Comparison of ENCODE assay signal across 8 cellular contexts in the genomic region with DNA sequence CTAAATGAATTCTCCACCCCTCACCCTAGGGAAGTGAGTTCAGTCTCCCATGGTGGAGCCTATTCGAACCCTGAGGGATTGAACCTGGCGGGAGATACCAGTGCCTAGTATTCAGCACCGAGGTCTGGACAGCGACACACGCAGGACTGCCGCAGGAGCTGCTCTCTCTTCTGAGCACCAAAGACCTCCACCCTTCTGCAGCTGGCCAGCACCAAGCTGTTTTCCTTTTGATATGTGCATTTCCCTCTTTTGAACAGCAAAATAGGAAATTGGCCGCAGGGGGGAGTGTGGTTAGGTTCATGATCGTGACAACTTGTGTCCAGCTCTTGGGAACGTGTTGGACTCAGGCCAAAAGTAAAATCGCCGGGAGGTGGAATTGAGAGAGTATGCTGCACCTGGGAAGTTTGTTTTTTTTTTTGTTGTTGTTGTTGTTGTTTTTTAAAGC. TPM values are rescaled to one million over a fixed set of nuclear protein-coding genes. Genes with fewer than 3 reads are reported as not detected.
DNase-seq lines count a peak whose midpoint lies in the region; ATAC-seq, FAIRE-seq and TF ChIP-seq lines count a peak whose summit lies in the region.

No MANE protein-coding gene starts in this region.

- peaks cover 0 to 7% (median 7%) of the 10 kb centered on the region in 4 donors for H3K4me1 Mint-ChIP-seq in CD4-positive, CD25-positive, alpha-beta regulatory T cell
- peaks cover 15% of the 10 kb centered on the region for H3K4me1 Mint-ChIP-seq in astrocyte (ENCODE audit: low read depth, unreplicated experiment)

- H3K36me3 ChIP-seq in CD4-positive, CD25-positive, alpha-beta regulatory T cell (ENCODE audit: control insufficient read depth, insufficient read depth, low read length) = no peaks in the 10 kb centered on the region
- H3K36me3 ChIP-seq in HUES64 (ENCODE audit: insufficient read depth, low read length) = no peaks in the 10 kb centered on the region
- H3K36me3 ChIP-seq in astrocyte (ENCODE audit: insufficient read depth, low read length) = no peaks in the 10 kb centered on the region
- H3K36me3 ChIP-seq in effector memory CD4-positive, alpha-beta T cell (ENCODE audit: control insufficient read depth, insufficient read depth, low read length) = no peaks in the 10 kb centered on the region

- peak in 2 of 3 donors; percentile 22 to 33 for DNase-seq in CD4-positive, CD25-positive, alpha-beta regulatory T cell
- peak; percentile 76 for DNase-seq in RPMI7951 (ENCODE audit: low read depth)
- peak; percentile 70 for DNase-seq in astrocyte (ENCODE audit: low read depth)
- peak; percentile 78 for DNase-seq in iPS DF 4.7 (ENCODE audit: extremely low read depth, low spot score)
- DNase-seq in stimulated activated CD4-positive, alpha-beta T cell treated with anti-CD3 and anti-CD28 coated beads, Interleukin-12 subunit alpha, Interleukin-12 subunit beta, amount 100 ng/mL, for 4 hours = peak; percentile 25
- no peak for DNase-seq in effector memory CD4-positive, alpha-beta T cell

- H3K4me3 Mint-ChIP-seq in CD4-positive, CD25-positive, alpha-beta regulatory T cell = no peak overlapping the region
- H3K4me3 Mint-ChIP-seq in astrocyte (ENCODE audit: unreplicated experiment) = no peak overlapping the region

- H3K27ac ChIP-seq in CD4-positive, CD25-positive, alpha-beta regulatory T cell (ENCODE audit: insufficient read depth, low read length, poor library complexity, severe bottlenecking) = no peak overlapping the region
- H3K27ac ChIP-seq in HUES64 (ENCODE audit: low read depth, low read length) (no peak overlapping the region), astrocyte (ENCODE audit: low read depth, low read length) (no peak overlapping the region)
- no peak overlapping the region for H3K27ac ChIP-seq in effector memory CD4-positive, alpha-beta T cell (ENCODE audit: insufficient read depth, low read length, poor library complexity, severe bottlenecking)

- no peak for TF ChIP-seq CTCF in astrocyte (IDR thresholded peaks at IDR 0.05; ENCODE audit: insufficient read depth, low read depth, low read length)

- H3K9me3 Mint-ChIP-seq in CD4-positive, CD25-positive, alpha-beta regulatory T cell = peaks cover 0 to 8% (median 2%) of the 10 kb centered on the region in 7 donors
- no peaks in the 10 kb centered on the region for H3K9me3 Mint-ChIP-seq in astrocyte (ENCODE audit: unreplicated experiment)

- 2% methylated on average over 11 of the region's 11 CpGs for WGBS in HUES64

- H3K36me3 Mint-ChIP-seq in CD4-positive, CD25-positive, alpha-beta regulatory T cell = no peaks in the 10 kb centered on the region
- no peaks in the 10 kb centered on the region for H3K36me3 Mint-ChIP-seq in astrocyte (ENCODE audit: low read depth, unreplicated experiment)

- H3K27me3 ChIP-seq in CD4-positive, CD25-positive, alpha-beta regulatory T cell (ENCODE audit: control insufficient read depth, insufficient read depth, low read length) = peaks cover 50% of the 10 kb centered on the region
- H3K27me3 ChIP-seq in HUES64 (ENCODE audit: insufficient read depth, low read length) (peaks cover 66% of the 10 kb centered on the region), astrocyte (ENCODE audit: insufficient read depth, low read length) (peaks cover 31% of the 10 kb centered on the region)
- peaks cover 39% of the 10 kb centered on the region for H3K27me3 ChIP-seq in effector memory CD4-positive, alpha-beta T cell (replicated peaks; ENCODE audit: control insufficient read depth, insufficient read depth, low read length, poor library complexity, severe bottlenecking)

- H3K9ac ChIP-seq in HUES64 (ENCODE audit: low read depth, low read length) (no peak overlapping the region), astrocyte (ENCODE audit: low read length) (no peak overlapping the region)

- H3K27ac Mint-ChIP-seq in CD4-positive, CD25-positive, alpha-beta regulatory T cell = no peak overlapping the region
- H3K27ac Mint-ChIP-seq in astrocyte (ENCODE audit: unreplicated experiment) = no peak overlapping the region

- no peak for ATAC-seq in CD4-positive, CD25-positive, alpha-beta regulatory T cell (ENCODE audit: low read depth in 2 of 2)
- peak; percentile 74 for ATAC-seq in GM19455 (IDR thresholded peaks at IDR 0.05; ENCODE audit: unreplicated experiment)

- H4K20me1 ChIP-seq in astrocyte (ENCODE audit: insufficient read depth, low read length) = no peaks in the 10 kb centered on the region

- no peak overlapping the region for H3K4me3 ChIP-seq in CD4-positive, CD25-positive, alpha-beta regulatory T cell (ENCODE audit: low read depth, low read length)
- H3K4me3 ChIP-seq in HUES64 (ENCODE audit: low read length) (peak overlapping the region; percentile 39), astrocyte (ENCODE audit: insufficient read depth, low read depth, low read length) (no peak overlapping the region)
- H3K4me3 ChIP-seq in effector memory CD4-positive, alpha-beta T cell (ENCODE audit: insufficient read depth, low read depth, low read length, poor library complexity, severe bottlenecking) = no peak overlapping the region

- no peak overlapping the region for H2AFZ ChIP-seq in astrocyte (ENCODE audit: low read depth, low read length)

- H3K27me3 Mint-ChIP-seq in CD4-positive, CD25-positive, alpha-beta regulatory T cell = peaks cover 83% of the 10 kb centered on the region
- peaks cover 59% of the 10 kb centered on the region for H3K27me3 Mint-ChIP-seq in astrocyte (ENCODE audit: low read depth, unreplicated experiment)

- FAIRE-seq in astrocyte (lab: Jason Lieb, UNC) = peak; percentile 93

- no peaks in the 10 kb centered on the region for H3K9me3 ChIP-seq in CD4-positive, CD25-positive, alpha-beta regulatory T cell (ENCODE audit: control insufficient read depth in 2 of 2, low read length in 2 of 2)
- H3K9me3 ChIP-seq in HUES64 (ENCODE audit: insufficient read depth, low read depth, low read length) = no peaks in the 10 kb centered on the region
- H3K9me3 ChIP-seq in astrocyte (ENCODE audit: insufficient read depth, low read depth, low read length) = no peaks in the 10 kb centered on the region
- H3K9me3 ChIP-seq in effector memory CD4-positive, alpha-beta T cell (ENCODE audit: control insufficient read depth, low read length) = no peaks in the 10 kb centered on the region

- H3K4me2 ChIP-seq in astrocyte (ENCODE audit: low read length) = peak overlapping the region; percentile 61

- H3K79me2 ChIP-seq in astrocyte (ENCODE audit: insufficient read depth, low read length) = no peaks in the 10 kb centered on the region

- no peaks in the 10 kb centered on the region for H3K4me1 ChIP-seq in CD4-positive, CD25-positive, alpha-beta regulatory T cell (ENCODE audit: control insufficient read depth, insufficient read depth, low read length, poor library complexity, severe bottlenecking)
- H3K4me1 ChIP-seq in HUES64 (ENCODE audit: insufficient read depth, low read length) (peaks cover 31% of the 10 kb centered on the region), astrocyte (ENCODE audit: insufficient read depth, low read length) (peaks cover 23% of the 10 kb centered on the region)
- no peaks in the 10 kb centered on the region for H3K4me1 ChIP-seq in effector memory CD4-positive, alpha-beta T cell (ENCODE audit: control insufficient read depth, insufficient read depth, low read length, poor library complexity, severe bottlenecking)

RNA-seq across cellular contexts. Expression of a gene that starts 1.2 kb away (rescaled TPM):
- not detected for total RNA-seq in CD4-positive, CD25-positive, alpha-beta regulatory T cell
- not detected for polyA plus RNA-seq in CD4-positive, CD25-positive, alpha-beta regulatory T cell
- 1.00 TPM for polyA plus RNA-seq in HUES64 (2013, experiment 1 of 2)
- polyA plus RNA-seq in HUES64 (2013, experiment 2 of 2) = 0.95 TPM
- 4.6 TPM in 2 replicates for total RNA-seq in RPMI7951 (2014; rRNA removed; shearing (Covaris generic))
- 0.18 and 0.48 TPM in 2 replicates for total RNA-seq in astrocyte

Comparison
In these comparisons a context has a peak if more than half of its experiments do, and no peak if none do; other contexts are left out.
1. DNase-seq: peak in CD4-positive, CD25-positive, alpha-beta regulatory T cell (2 of 3), RPMI7951 (single experiment), astrocyte (single experiment), iPS DF 4.7 (single experiment) and stimulated activated CD4-positive, alpha-beta T cell treated with anti-CD3 and anti-CD28 coated beads, Interleukin-12 subunit alpha, Interleukin-12 subunit beta, amount 100 ng/mL, for 4 hours (single experiment); none in effector memory CD4-positive, alpha-beta T cell (0 of 3).